In genomic region chr6:38195113-38195635, GRCh38 we compare ENCODE assay signal across 18 cellular contexts.
"Had no signal": no experiment of that assay in that cellular context is flagged by ENCODE, and none has a peak within 500 bp of the region (broad histone marks: within the 10 kb centered on the region; RNA-seq: fewer than 3 reads in every experiment).

No MANE protein-coding gene starts in this region.

- DNase-seq: activated B cell treated with CpG ODN at 0.5 μM for 24 hours; activated CD4-positive, alpha-beta T cell treated with anti-CD3 and anti-CD28 coated beads for 1 hour; activated CD4-positive, alpha-beta T cell treated with anti-CD3 and anti-CD28 coated beads, Interleukin-2, amount 10 ng/mL, durations not matched to agents 24 days and 14 days; activated CD4-positive, alpha-beta T cell treated with anti-CD3 and anti-CD28 coated beads, Interleukin-2, amount 50 U/mL, for 48 hours; activated effector memory CD4-positive, alpha-beta T cell treated with Interleukin-2 at 50 U/mL for 16 hours; activated naive CD4-positive, alpha-beta T cell; activated T-cell treated with anti-CD3 and anti-CD28 coated beads, Interleukin-2, amount 50 U/mL, for 1 hour; central memory CD4-positive, alpha-beta T cell; cortex of kidney; Karpas-422; MM.1S; NCI-H1694; NCI-H524; PC-9; SHP77 treated with DMSO at 0.1 percent for 48 hours had no signal

- H3K4me3 ChIP-seq: ascending aorta, body of pancreas, K562, PC-9 had no signal

- ATAC-seq: body of pancreas, K562 had no signal

- H3K27ac ChIP-seq: ascending aorta, body of pancreas, PC-9 had no signal
